Comparison of ENCODE assay signal across 28 cellular contexts in the genomic region with DNA sequence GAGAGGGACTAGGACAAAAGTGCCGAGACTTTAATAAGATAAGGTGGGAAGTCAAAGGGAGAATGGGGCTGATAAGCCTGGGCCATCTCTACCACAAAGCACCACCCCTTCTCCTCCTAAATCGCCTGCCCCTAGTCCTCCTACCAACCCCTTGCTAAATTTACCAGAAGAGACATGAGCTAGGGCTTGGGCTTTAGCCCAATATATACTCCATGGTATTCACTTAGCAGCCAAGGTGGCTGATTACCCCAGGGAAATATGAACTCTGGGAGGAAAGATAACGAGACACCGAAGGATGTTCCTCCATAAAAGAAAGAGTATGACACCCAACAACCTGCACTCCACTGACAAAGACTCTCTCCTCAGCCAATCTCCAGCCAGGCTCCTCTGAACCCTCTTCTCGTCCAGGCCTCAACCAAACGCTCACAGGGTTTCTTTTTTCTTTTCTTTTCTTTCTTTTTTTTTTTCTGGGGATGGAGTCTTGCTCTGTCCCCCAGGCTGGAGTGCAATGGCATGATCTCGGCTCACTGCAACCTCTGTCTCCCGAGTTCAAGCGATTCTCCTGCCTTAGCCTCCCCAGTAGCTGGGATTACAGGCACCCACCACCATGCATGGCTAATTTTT.
"Had no signal": no experiment of that assay in that cellular context is flagged by ENCODE, and none has a peak within 500 bp of the region (broad histone marks: within the 10 kb centered on the region; RNA-seq: fewer than 3 reads in every experiment).

No MANE protein-coding gene starts in this region.

- H3K27ac ChIP-seq: brain microvascular endothelial cell, SJSA1, WERI-Rb-1 had no signal

- H3K27me3 ChIP-seq: brain microvascular endothelial cell, MG63, SJSA1 had no signal

- H3K9me2 ChIP-seq: SK-N-SH had no signal

- H3K36me3 ChIP-seq: brain microvascular endothelial cell, MG63, SJSA1, WERI-Rb-1 had no signal

- H3K4me3 ChIP-seq: MG63, SJSA1 had no signal

- DNase-seq: activated CD4-positive, alpha-beta memory T cell treated with anti-CD3 and anti-CD28 coated beads, Interleukin-2, amount 10 ng/mL, durations not matched to agents 7 days and 5 days; activated CD4-positive, alpha-beta T cell treated with anti-CD3 and anti-CD28 coated beads for 1 hour; activated CD4-positive, alpha-beta T cell treated with anti-CD3 and anti-CD28 coated beads for 48 hours; activated CD4-positive, CD25-positive, alpha-beta regulatory T cell; activated CD8-positive, alpha-beta memory T cell treated with anti-CD3 and anti-CD28 coated beads for 24 hours; activated CD8-positive, alpha-beta memory T cell treated with anti-CD3 and anti-CD28 coated beads, Interleukin-2, amount 10 ng/mL, durations not matched to agents 7 days and 5 days; activated CD8-positive, alpha-beta memory T cell treated with anti-CD3 and anti-CD28 coated beads, Interleukin-2, amount 50 U/mL, for 48 hours; activated effector memory CD4-positive, alpha-beta T cell treated with Interleukin-2 at 50 U/mL for 16 hours; activated naive CD4-positive, alpha-beta T cell treated with anti-CD3 and anti-CD28 coated beads, Interleukin-2, amount 10 ng/mL, durations not matched to agents 7 days and 5 days; activated T-cell treated with anti-CD3 and anti-CD28 coated beads, Interleukin-2, amount 50 U/mL, for 48 hours; amniotic stem cell; aorta; brain microvascular endothelial cell; central memory CD4-positive, alpha-beta T cell; Kasumi-1; MG63; NCI-H1092; NCI-H1436 treated with DMSO at 0.1 percent for 48 hours; NCI-H1694 treated with DMSO at 0.1 percent for 48 hours; NCI-H2029; NCI-H345; NCI-H524 treated with DMSO at 0.1 percent for 48 hours; SHP77 treated with DMSO at 0.1 percent for 48 hours; SK-N-SH; WERI-Rb-1 had no signal

- H3K9me3 ChIP-seq: MG63, SK-N-SH had no signal

- H3K9ac ChIP-seq: SK-N-SH had no signal

- H3K4me2 ChIP-seq: SK-N-SH had no signal

- FAIRE-seq: colon, TTC549 had no signal
